In the genomic region with DNA sequence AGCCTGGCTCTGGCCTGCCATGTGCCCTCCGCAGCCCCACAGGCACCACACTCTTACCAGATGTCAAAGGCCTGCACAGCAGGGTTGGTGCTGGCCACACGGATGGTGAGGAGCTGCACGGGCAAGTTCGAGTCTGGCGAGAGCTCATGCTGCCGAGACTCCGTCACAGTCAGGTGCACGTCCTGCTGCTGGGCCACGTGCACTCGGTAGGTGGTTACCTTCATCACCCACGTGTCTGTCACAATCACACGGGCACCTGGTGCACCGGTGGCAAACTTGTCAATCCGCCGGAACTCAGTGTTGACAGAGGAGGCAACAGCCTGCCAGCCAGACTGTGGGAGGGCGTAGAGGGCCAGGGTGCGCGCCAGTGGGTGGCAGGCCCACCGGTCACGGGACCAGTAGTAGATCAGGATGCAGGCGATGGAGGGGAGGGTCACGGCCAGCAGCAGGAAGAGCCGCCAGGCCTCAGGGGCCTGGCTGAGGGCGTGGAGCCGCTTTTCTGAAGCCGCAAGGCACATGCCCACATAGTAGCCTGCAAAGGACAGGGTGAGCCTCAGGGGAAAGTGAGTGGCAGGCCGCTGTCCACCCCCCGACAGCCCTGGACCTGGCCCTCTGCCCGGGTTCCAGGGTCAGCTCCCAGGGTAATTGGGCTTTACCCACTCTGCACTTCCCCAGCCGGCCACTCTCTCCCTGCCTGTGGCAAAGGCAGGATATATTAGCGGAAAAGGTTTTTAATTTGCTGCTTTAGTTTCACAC, we compare ENCODE assay signal across 2 cellular contexts.
A peak's percentile ranks its signal among the peaks of the same experiment; 100 is the strongest.
TF ChIP-seq lines count a peak whose summit lies in the region.

No MANE protein-coding gene starts in this region.

TF ChIP-seq in SK-N-SH, 30 proteins besides CTCF, POLR2A, EP300 and RAD21 (continued from another document):
- TF ChIP-seq, protein P1, sequence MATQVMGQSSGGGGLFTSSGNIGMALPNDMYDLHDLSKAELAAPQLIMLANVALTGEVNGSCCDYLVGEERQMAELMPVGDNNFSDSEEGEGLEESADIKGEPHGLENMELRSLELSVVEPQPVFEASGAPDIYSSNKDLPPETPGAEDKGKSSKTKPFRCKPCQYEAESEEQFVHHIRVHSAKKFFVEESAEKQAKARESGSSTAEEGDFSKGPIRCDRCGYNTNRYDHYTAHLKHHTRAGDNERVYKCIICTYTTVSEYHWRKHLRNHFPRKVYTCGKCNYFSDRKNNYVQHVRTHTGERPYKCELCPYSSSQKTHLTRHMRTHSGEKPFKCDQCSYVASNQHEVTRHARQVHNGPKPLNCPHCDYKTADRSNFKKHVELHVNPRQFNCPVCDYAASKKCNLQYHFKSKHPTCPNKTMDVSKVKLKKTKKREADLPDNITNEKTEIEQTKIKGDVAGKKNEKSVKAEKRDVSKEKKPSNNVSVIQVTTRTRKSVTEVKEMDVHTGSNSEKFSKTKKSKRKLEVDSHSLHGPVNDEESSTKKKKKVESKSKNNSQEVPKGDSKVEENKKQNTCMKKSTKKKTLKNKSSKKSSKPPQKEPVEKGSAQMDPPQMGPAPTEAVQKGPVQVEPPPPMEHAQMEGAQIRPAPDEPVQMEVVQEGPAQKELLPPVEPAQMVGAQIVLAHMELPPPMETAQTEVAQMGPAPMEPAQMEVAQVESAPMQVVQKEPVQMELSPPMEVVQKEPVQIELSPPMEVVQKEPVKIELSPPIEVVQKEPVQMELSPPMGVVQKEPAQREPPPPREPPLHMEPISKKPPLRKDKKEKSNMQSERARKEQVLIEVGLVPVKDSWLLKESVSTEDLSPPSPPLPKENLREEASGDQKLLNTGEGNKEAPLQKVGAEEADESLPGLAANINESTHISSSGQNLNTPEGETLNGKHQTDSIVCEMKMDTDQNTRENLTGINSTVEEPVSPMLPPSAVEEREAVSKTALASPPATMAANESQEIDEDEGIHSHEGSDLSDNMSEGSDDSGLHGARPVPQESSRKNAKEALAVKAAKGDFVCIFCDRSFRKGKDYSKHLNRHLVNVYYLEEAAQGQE (IDR thresholded peaks at IDR 0.05; ENCODE audit: low read depth, low read length), result no peak
- TF ChIP-seq, protein P2, sequence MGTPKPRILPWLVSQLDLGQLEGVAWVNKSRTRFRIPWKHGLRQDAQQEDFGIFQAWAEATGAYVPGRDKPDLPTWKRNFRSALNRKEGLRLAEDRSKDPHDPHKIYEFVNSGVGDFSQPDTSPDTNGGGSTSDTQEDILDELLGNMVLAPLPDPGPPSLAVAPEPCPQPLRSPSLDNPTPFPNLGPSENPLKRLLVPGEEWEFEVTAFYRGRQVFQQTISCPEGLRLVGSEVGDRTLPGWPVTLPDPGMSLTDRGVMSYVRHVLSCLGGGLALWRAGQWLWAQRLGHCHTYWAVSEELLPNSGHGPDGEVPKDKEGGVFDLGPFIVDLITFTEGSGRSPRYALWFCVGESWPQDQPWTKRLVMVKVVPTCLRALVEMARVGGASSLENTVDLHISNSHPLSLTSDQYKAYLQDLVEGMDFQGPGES (IDR thresholded peaks at IDR 0.05; ENCODE audit: low read depth, low read length), result no peak
- TF ChIP-seq SMC3 (IDR thresholded peaks at IDR 0.05; ENCODE audit: low read depth, low read length), result no peak
- no peak for TF ChIP-seq NFIC (IDR thresholded peaks at IDR 0.05; ENCODE audit: borderline replicate concordance)
- 0 out of 2 replicates have a peak, but pooled peaks have one; percentile 23 for TF ChIP-seq POLR2AphosphoS5 (IDR thresholded peaks at IDR 0.05; ENCODE audit: low read depth, low read length)
- TF ChIP-seq, protein P3, sequence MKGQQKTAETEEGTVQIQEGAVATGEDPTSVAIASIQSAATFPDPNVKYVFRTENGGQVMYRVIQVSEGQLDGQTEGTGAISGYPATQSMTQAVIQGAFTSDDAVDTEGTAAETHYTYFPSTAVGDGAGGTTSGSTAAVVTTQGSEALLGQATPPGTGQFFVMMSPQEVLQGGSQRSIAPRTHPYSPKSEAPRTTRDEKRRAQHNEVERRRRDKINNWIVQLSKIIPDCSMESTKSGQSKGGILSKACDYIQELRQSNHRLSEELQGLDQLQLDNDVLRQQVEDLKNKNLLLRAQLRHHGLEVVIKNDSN (IDR thresholded peaks at IDR 0.05; ENCODE audit: borderline replicate concordance, low read depth), result no peak
- TF ChIP-seq SIN3A (IDR thresholded peaks at IDR 0.05; ENCODE audit: borderline replicate concordance, low read depth, low read length), result no peak
- TF ChIP-seq MXI1 (IDR thresholded peaks at IDR 0.05; ENCODE audit: low read depth, low read length), result 0 out of 2 replicates have a peak, but pooled peaks have one; percentile 42
- TF ChIP-seq FOXM1 (IDR thresholded peaks at IDR 0.05; ENCODE audit: low read depth), result no peak

TF ChIP-seq in SK-N-SH treated with all-trans-retinoic acid at 6 μM for 48 hours, 23 proteins besides CTCF, POLR2A, EP300 and RAD21 (continued from another document):
- TF ChIP-seq, protein P4, sequence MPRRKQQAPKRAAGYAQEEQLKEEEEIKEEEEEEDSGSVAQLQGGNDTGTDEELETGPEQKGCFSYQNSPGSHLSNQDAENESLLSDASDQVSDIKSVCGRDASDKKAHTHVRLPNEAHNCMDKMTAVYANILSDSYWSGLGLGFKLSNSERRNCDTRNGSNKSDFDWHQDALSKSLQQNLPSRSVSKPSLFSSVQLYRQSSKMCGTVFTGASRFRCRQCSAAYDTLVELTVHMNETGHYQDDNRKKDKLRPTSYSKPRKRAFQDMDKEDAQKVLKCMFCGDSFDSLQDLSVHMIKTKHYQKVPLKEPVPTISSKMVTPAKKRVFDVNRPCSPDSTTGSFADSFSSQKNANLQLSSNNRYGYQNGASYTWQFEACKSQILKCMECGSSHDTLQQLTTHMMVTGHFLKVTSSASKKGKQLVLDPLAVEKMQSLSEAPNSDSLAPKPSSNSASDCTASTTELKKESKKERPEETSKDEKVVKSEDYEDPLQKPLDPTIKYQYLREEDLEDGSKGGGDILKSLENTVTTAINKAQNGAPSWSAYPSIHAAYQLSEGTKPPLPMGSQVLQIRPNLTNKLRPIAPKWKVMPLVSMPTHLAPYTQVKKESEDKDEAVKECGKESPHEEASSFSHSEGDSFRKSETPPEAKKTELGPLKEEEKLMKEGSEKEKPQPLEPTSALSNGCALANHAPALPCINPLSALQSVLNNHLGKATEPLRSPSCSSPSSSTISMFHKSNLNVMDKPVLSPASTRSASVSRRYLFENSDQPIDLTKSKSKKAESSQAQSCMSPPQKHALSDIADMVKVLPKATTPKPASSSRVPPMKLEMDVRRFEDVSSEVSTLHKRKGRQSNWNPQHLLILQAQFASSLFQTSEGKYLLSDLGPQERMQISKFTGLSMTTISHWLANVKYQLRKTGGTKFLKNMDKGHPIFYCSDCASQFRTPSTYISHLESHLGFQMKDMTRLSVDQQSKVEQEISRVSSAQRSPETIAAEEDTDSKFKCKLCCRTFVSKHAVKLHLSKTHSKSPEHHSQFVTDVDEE (CRISPR knock-in tag; IDR thresholded peaks at IDR 0.05), result no peak
- TF ChIP-seq, protein P5, sequence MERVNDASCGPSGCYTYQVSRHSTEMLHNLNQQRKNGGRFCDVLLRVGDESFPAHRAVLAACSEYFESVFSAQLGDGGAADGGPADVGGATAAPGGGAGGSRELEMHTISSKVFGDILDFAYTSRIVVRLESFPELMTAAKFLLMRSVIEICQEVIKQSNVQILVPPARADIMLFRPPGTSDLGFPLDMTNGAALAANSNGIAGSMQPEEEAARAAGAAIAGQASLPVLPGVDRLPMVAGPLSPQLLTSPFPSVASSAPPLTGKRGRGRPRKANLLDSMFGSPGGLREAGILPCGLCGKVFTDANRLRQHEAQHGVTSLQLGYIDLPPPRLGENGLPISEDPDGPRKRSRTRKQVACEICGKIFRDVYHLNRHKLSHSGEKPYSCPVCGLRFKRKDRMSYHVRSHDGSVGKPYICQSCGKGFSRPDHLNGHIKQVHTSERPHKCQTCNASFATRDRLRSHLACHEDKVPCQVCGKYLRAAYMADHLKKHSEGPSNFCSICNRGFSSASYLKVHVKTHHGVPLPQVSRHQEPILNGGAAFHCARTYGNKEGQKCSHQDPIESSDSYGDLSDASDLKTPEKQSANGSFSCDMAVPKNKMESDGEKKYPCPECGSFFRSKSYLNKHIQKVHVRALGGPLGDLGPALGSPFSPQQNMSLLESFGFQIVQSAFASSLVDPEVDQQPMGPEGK (CRISPR knock-in tag; IDR thresholded peaks at IDR 0.05; ENCODE audit: borderline replicate concordance), result no peak
- TF ChIP-seq ESRRG (CRISPR knock-in tag; IDR thresholded peaks at IDR 0.05), result no peak
- no peak for TF ChIP-seq ZNF8 (CRISPR knock-in tag; IDR thresholded peaks at IDR 0.05)
- no peak for TF ChIP-seq ARNTL (CRISPR knock-in tag; IDR thresholded peaks at IDR 0.05; ENCODE audit: borderline replicate concordance, low read depth)
- TF ChIP-seq, protein P6, sequence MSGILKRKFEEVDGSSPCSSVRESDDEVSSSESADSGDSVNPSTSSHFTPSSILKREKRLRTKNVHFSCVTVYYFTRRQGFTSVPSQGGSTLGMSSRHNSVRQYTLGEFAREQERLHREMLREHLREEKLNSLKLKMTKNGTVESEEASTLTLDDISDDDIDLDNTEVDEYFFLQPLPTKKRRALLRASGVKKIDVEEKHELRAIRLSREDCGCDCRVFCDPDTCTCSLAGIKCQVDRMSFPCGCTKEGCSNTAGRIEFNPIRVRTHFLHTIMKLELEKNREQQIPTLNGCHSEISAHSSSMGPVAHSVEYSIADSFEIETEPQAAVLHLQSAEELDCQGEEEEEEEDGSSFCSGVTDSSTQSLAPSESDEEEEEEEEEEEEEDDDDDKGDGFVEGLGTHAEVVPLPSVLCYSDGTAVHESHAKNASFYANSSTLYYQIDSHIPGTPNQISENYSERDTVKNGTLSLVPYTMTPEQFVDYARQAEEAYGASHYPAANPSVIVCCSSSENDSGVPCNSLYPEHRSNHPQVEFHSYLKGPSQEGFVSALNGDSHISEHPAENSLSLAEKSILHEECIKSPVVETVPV (CRISPR knock-in tag; IDR thresholded peaks at IDR 0.05), result no peak
- no peak for TF ChIP-seq ZFP3 (CRISPR knock-in tag; IDR thresholded peaks at IDR 0.05)
- TF ChIP-seq, protein P7, sequence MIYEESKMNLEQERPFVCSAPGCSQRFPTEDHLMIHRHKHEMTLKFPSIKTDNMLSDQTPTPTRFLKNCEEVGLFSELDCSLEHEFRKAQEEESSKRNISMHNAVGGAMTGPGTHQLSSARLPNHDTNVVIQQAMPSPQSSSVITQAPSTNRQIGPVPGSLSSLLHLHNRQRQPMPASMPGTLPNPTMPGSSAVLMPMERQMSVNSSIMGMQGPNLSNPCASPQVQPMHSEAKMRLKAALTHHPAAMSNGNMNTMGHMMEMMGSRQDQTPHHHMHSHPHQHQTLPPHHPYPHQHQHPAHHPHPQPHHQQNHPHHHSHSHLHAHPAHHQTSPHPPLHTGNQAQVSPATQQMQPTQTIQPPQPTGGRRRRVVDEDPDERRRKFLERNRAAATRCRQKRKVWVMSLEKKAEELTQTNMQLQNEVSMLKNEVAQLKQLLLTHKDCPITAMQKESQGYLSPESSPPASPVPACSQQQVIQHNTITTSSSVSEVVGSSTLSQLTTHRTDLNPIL (CRISPR knock-in tag; IDR thresholded peaks at IDR 0.05; ENCODE audit: low read depth), result no peak
- TF ChIP-seq ZNF565 (CRISPR knock-in tag; conservative IDR thresholded peaks at IDR 0.05; ENCODE audit: low read depth), result no peak
- TF ChIP-seq GLIS3 (CRISPR knock-in tag; IDR thresholded peaks at IDR 0.05), result no peak
- TF ChIP-seq TCF4 (CRISPR knock-in tag; IDR thresholded peaks at IDR 0.05; ENCODE audit: borderline replicate concordance), result no peak
